Comparison of ENCODE assay signal across 27 cellular contexts in genomic region chr3:177257625-177258024, GRCh38.
"Had no signal": no experiment of that assay in that cellular context is flagged by ENCODE, and none has a peak within 500 bp of the region (broad histone marks: within the 10 kb centered on the region; RNA-seq: fewer than 3 reads in every experiment).

No MANE protein-coding gene starts in this region.

- H3K27me3 ChIP-seq: colonic mucosa, esophagus muscularis mucosa, foreskin keratinocyte, heart right ventricle, left lung, neural progenitor cell, sigmoid colon, spleen, suprapubic skin, transverse colon, upper lobe of right lung, uterus had no signal

- H3K4me1 ChIP-seq: colonic mucosa, esophagus muscularis mucosa, foreskin keratinocyte, heart right ventricle, left lung, neural progenitor cell, psoas muscle, sigmoid colon, spleen, suprapubic skin, transverse colon, upper lobe of right lung, uterus had no signal

- H2AFZ ChIP-seq: neural progenitor cell had no signal

- ATAC-seq: foreskin keratinocyte; heart right ventricle; left lung; naive thymus-derived CD4-positive, alpha-beta T cell; psoas muscle; right cardiac atrium; stimulated activated naive B cell treated with anti-CD40 and anti-IgM and Interleukin-4, amounts not matched to agents 10 μg/mL and 1 μg/mL and 100 μg/mL, for 72 hours; upper lobe of right lung had no signal

- FAIRE-seq: endothelial cell of umbilical vein, keratinocyte had no signal

- H3K4me3 ChIP-seq: colonic mucosa, esophagus muscularis mucosa, heart right ventricle, left lung, neural progenitor cell, psoas muscle, sigmoid colon, spleen, suprapubic skin, transverse colon, upper lobe of right lung, uterus had no signal

- H3K9me3 ChIP-seq: colonic mucosa, esophagus muscularis mucosa, heart right ventricle, left lung, psoas muscle, sigmoid colon, spleen, suprapubic skin, transverse colon, upper lobe of right lung, uterus had no signal

- H3K27ac ChIP-seq: colonic mucosa, esophagus muscularis mucosa, foreskin keratinocyte, heart right ventricle, left lung, neural progenitor cell, psoas muscle, sigmoid colon, spleen, suprapubic skin, transverse colon, upper lobe of right lung, uterus had no signal

- H3K9ac ChIP-seq: neural progenitor cell had no signal

- DNase-seq: colonic mucosa; effector CD8-positive, alpha-beta T cell; endodermal cell; foreskin keratinocyte; glutamatergic neuron; heart right ventricle; hypothalamus; immature natural killer cell; left lung; mesendoderm; midbrain; naive thymus-derived CD4-positive, alpha-beta T cell; posterior cingulate gyrus; psoas muscle; right cardiac atrium; sigmoid colon; spleen; stimulated activated CD4-positive, alpha-beta T cell treated with anti-CD3 and anti-CD28 coated beads, Interleukin-4, amount 100 ng/mL, for 4 hours; stimulated activated naive B cell treated with anti-CD40 and anti-IgM and Interleukin-4, amounts not matched to agents 10 μg/mL and 1 μg/mL and 100 μg/mL, for 72 hours; transverse colon; upper lobe of right lung; uterus had no signal

- H3K36me3 ChIP-seq: colonic mucosa, esophagus muscularis mucosa, heart right ventricle, left lung, neural progenitor cell, sigmoid colon, spleen, suprapubic skin, transverse colon, upper lobe of right lung, uterus had no signal

- H3K4me2 ChIP-seq: neural progenitor cell had no signal
